20 cellular contexts compared by ENCODE assay signal in genomic region chr16:77758046-77758445, GRCh38.
"Had no signal": no experiment of that assay in that cellular context is flagged by ENCODE, and none has a peak within 500 bp of the region (broad histone marks: within the 10 kb centered on the region; RNA-seq: fewer than 3 reads in every experiment).

No MANE protein-coding gene starts in this region.

- ATAC-seq: heart left ventricle; left colon; left lung; lower lobe of right lung; naive thymus-derived CD8-positive, alpha-beta T cell; right cardiac atrium; stimulated activated memory B cell treated with anti-CD40 and anti-IgM and Interleukin-4, amounts not matched to agents 10 μg/mL and 1 μg/mL and 100 μg/mL, for 72 hours; stimulated activated naive CD8-positive, alpha-beta T cell treated with anti-CD3 and anti-CD28 coated beads, Interleukin-15, amount 100 ng/mL, for 72 hours had no signal

- DNase-seq: heart left ventricle; immature natural killer cell; kidney; left colon; left lung; lower lobe of right lung; mammary epithelial cell; naive thymus-derived CD8-positive, alpha-beta T cell; retina; right cardiac atrium; sigmoid colon; small intestine; spleen; stimulated activated CD4-positive, alpha-beta T cell treated with anti-CD3 and anti-CD28 coated beads, Interleukin-4, amount 100 ng/mL, for 24 hours; stimulated activated naive CD4-positive, alpha-beta T cell treated with Interleukin-2 at 50 U/mL for 16 hours; stimulated activated naive CD8-positive, alpha-beta T cell treated with anti-CD3 and anti-CD28 coated beads, Interleukin-15, amount 100 ng/mL, for 72 hours; testis; thyroid gland; transverse colon had no signal
